1 cellular context compared by ENCODE assay signal in genomic region chr12:29741342-29742241, GRCh38.
TF ChIP-seq lines count a peak whose summit lies in the region.

No MANE protein-coding gene starts in this region.

TF ChIP-seq in GM23338, 12 proteins besides CTCF, POLR2A, EP300 and RAD21 (continued from another document):
- TF ChIP-seq REST (IDR thresholded peaks at IDR 0.05; ENCODE audit: unreplicated experiment) (no peak), JUNB (IDR thresholded peaks at IDR 0.05; ENCODE audit: unreplicated experiment) (no peak), ZNF331 (CRISPR knock-in tag; IDR thresholded peaks at IDR 0.05; ENCODE audit: low read depth) (no peak), EZH2 (IDR thresholded peaks at IDR 0.05; ENCODE audit: low read depth, unreplicated experiment) (no peak), STAT1 (IDR thresholded peaks at IDR 0.05; ENCODE audit: unreplicated experiment) (no peak)
